Comparison of ENCODE assay signal across 5 cellular contexts in the genomic region with DNA sequence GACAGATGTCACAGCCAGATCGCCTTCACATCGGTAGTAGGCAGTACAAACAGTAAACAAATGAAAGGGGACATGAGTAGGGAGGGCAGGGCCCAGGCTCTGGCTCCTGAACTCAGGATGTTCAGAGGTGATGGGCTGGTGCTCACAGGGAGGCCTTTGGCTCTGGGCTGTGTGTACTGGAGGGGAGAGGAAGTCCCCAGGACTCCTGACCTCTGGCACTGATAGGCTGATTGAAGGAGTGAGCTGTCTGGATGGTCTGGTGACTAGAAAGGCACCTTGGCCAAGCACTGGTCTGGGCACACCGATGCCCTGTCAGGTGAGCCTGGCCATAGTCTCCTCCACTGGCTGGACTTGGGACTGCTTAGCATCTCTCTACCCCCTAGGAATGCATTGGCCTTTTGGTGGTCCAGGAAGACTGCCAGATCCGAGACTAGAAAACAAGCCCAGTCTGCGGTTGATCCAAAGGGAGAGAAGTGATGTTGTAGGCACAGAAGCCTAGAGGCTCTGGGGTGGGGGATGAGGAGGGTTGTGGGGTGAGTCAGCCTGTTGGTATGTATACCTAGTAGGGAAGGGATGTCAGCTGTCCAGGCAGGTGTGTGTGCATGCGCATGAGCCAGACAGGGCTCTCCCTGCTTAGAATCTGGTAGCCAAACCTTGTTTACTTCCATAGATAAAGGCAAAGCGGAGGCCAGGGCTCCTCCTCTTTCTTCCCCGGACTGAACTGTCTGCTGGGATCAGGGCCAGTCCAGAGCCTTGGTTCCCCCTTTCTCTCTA. TPM values are rescaled to one million over a fixed set of nuclear protein-coding genes. Genes with fewer than 3 reads are reported as not detected.
DNase-seq lines count a peak whose midpoint lies in the region; ATAC-seq and TF ChIP-seq lines count a peak whose summit lies in the region.

No MANE protein-coding gene starts in this region.

- peaks cover 6% of the 10 kb centered on the region; the same call in 1 of the 2 replicates for H3F3A ChIP-seq in MM.1S (ENCODE audit: insufficient read depth, low read length)

- no peaks in the 10 kb centered on the region for H3K9me2 ChIP-seq in MM.1S (replicated peaks; ENCODE audit: insufficient read depth, low read length)

- H3K4me3 ChIP-seq in MM.1S (ENCODE audit: low read length) (no peak overlapping the region; the same call in 1 of the 2 replicates), rectal smooth muscle tissue (ENCODE audit: low read length) (peak overlapping the region; percentile 59)

- H3K27me3 Mint-ChIP-seq in MCF 10A (ENCODE audit: insufficient read depth, unreplicated experiment) = no peaks in the 10 kb centered on the region

- no peaks in the 10 kb centered on the region for H3K36me3 ChIP-seq in MM.1S (replicated peaks; ENCODE audit: insufficient read depth, low read length)
- no peaks in the 10 kb centered on the region for H3K36me3 ChIP-seq in rectal smooth muscle tissue (ENCODE audit: control insufficient read depth, insufficient read depth, low read length)

- peaks cover 26% of the 10 kb centered on the region for H3K36me3 Mint-ChIP-seq in MCF 10A (ENCODE audit: insufficient read depth, unreplicated experiment)

- H3K4me1 ChIP-seq in MM.1S (ENCODE audit: low read length) (peaks cover 25% of the 10 kb centered on the region), rectal smooth muscle tissue (ENCODE audit: control insufficient read depth, insufficient read depth, low read length) (no peaks in the 10 kb centered on the region)

- CTCF ChIA-PET in MCF 10A (lab: Yijun Ruan, JAX) = interaction anchor here (1.7 to 9.3 kb wide), 3 partner anchors 13 to 75 kb away, joined by 4 to 130 read pairs (median 8); partner anchors contain the start of gene C15orf62

- POLR2A ChIA-PET in MCF 10A (lab: Yijun Ruan, JAX) = interaction anchor here (0.6 to 5.5 kb wide), 22 partner anchors 10 to 403 kb away, joined by 3 to 58 read pairs (median 8); partner anchors contain the start of genes C15orf62, DNAJC17, KNL1 and RHOV

- no peaks in the 10 kb centered on the region for H3K9me3 Mint-ChIP-seq in MCF 10A (ENCODE audit: unreplicated experiment)

- intact Hi-C loops in MCF 10A (cut with micrococcal nuclease) = loop anchor here (2.0 kb wide), 1 partner anchor 53 kb away; no protein-coding TSS in a partner anchor

- no peak for TF ChIP-seq CTCF in MM.1S (IDR thresholded peaks at IDR 0.05; ENCODE audit: low read length)
- no peak for TF ChIP-seq CTCF in MCF 10A (IDR thresholded peaks at IDR 0.05; ENCODE audit: unreplicated experiment)

- BruUV-seq in MCF 10A (replicated peaks; lab: Mats Ljungman, UMichigan) = no TSS peak

- peaks cover 54% of the 10 kb centered on the region for H3K79me2 ChIP-seq in MM.1S (ENCODE audit: low read length)

- H3K27ac Mint-ChIP-seq in MCF 10A (ENCODE audit: low read depth, unreplicated experiment) = peak overlapping the region; percentile 82

- DNase-seq in MM.1S = peak; percentile 31
- peak; percentile 90 for DNase-seq in MCF 10A (ENCODE audit: unreplicated experiment)
- DNase-seq in activated gamma-delta T cell (lab: John Stamatoyannopoulos, UW) = no peak

- H3K4me2 ChIP-seq in MM.1S (ENCODE audit: low read depth, low read length) = peak overlapping the region; percentile 63

- H2AFZ ChIP-seq in MM.1S (ENCODE audit: low read length) = no peak overlapping the region

- H4K20me1 ChIP-seq in MM.1S (ENCODE audit: insufficient read depth, low read length) = no peaks in the 10 kb centered on the region

- no peaks in the 10 kb centered on the region for H3K27me3 ChIP-seq in MM.1S (replicated peaks; ENCODE audit: insufficient read depth, low read length)
- H3K27me3 ChIP-seq in rectal smooth muscle tissue (ENCODE audit: control insufficient read depth, insufficient read depth, low read length) = peaks cover 3% of the 10 kb centered on the region

- H3K27ac ChIP-seq in MM.1S (ENCODE audit: low read length) = peak overlapping the region; percentile 46; the same call in 1 of the 2 replicates
- no peak overlapping the region for H3K27ac ChIP-seq in rectal smooth muscle tissue (ENCODE audit: low read depth, low read length)

- ATAC-seq in GM21737 (IDR thresholded peaks at IDR 0.05; ENCODE audit: unreplicated experiment) = no peak

- no peaks in the 10 kb centered on the region for H3K9me3 ChIP-seq in MM.1S (replicated peaks; ENCODE audit: insufficient read depth, low read length)

- peaks cover 29% of the 10 kb centered on the region for H3K4me1 Mint-ChIP-seq in MCF 10A (ENCODE audit: insufficient read depth, unreplicated experiment)

- H3K4me3 Mint-ChIP-seq in MCF 10A (ENCODE audit: unreplicated experiment) = peak overlapping the region; percentile 96

- no peak overlapping the region for H3K9ac ChIP-seq in MM.1S (ENCODE audit: low read length)
- H3K9ac ChIP-seq in rectal smooth muscle tissue (ENCODE audit: low read length) = peak overlapping the region; percentile 45

RNA-seq across cellular contexts. Expression of gene SPINT1, which starts 1.9 kb away (rescaled TPM):
- total RNA-seq in MCF 10A (2022) = 57.9 and 68.6 TPM in 2 replicates

RNA-seq across cellular contexts. Expression of gene PPP1R14D, which starts 17.2 kb away (rescaled TPM):
- not detected in 2 replicates for total RNA-seq in MCF 10A (2022)

RNA-seq across cellular contexts. Expression of gene RHOV, which starts 28.3 kb away (rescaled TPM):
- 1.2 and 1.7 TPM in 2 replicates for total RNA-seq in MCF 10A (2022)

RNA-seq across cellular contexts. Expression of gene DNAJC17, which starts 38.4 kb away (rescaled TPM):
- total RNA-seq in MCF 10A (2022) = 55.1 and 58.1 TPM in 2 replicates

RNA-seq across cellular contexts. Expression of gene ZFYVE19, which starts 38.8 kb away (rescaled TPM):
- 19.2 and 19.9 TPM in 2 replicates for total RNA-seq in MCF 10A (2022)
